Comparison of ENCODE assay signal across 12 cellular contexts in genomic region chr2:97951155-97951670, GRCh38. TPM values are rescaled to one million over a fixed set of nuclear protein-coding genes. Genes with fewer than 3 reads are reported as not detected.
A peak's percentile ranks its signal among the peaks of the same experiment; 100 is the strongest.
DNase-seq lines count a peak whose midpoint lies in the region; ATAC-seq and TF ChIP-seq lines count a peak whose summit lies in the region.
"Had no signal": no experiment of that assay in that cellular context is flagged by ENCODE, and none has a peak within 500 bp of the region (broad histone marks: within the 10 kb centered on the region; RNA-seq: fewer than 3 reads in every experiment).

No MANE protein-coding gene starts in this region.

- no peaks in the 10 kb centered on the region for H3K9me3 Mint-ChIP-seq in activated naive CD8-positive, alpha-beta T cell treated with anti-CD3 and anti-CD28 coated beads, Interleukin-2, amount 50 U/mL, for 24 hours
- H3K9me3 Mint-ChIP-seq in activated naive CD8-positive, alpha-beta T cell treated with anti-CD3 and anti-CD28 coated beads for 36 hours = no peaks in the 10 kb centered on the region
- H3K9me3 Mint-ChIP-seq: activated T-helper 1 cell treated with anti-CD3 and anti-CD28 coated beads, Interleukin-12 subunit alpha, Interleukin-12 subunit beta, Interleukin-2, Interleukin-4 antibody, amounts not matched to agents 30 ng/mL and 10 ng/mL and 1 ng/mL, durations not matched to agents 14 hours and 24 hours and 36 hours had no signal

- intact Hi-C loops in PC-3 (cut with micrococcal nuclease) = no loop called here

- CTCF ChIA-PET in PC-3 (lab: Charles Lee) = no interaction called here

- H3K27me3 Mint-ChIP-seq in activated naive CD8-positive, alpha-beta T cell treated with anti-CD3 and anti-CD28 coated beads, Interleukin-2, amount 50 U/mL, for 24 hours = no peaks in the 10 kb centered on the region
- H3K27me3 Mint-ChIP-seq in activated naive CD8-positive, alpha-beta T cell treated with anti-CD3 and anti-CD28 coated beads for 36 hours = no peaks in the 10 kb centered on the region

- ATAC-seq in activated naive CD8-positive, alpha-beta T cell treated with anti-CD3 and anti-CD28 coated beads, Interleukin-2, amount 50 U/mL, for 24 hours = peak; percentile 100
- ATAC-seq in PC-3 (peak; percentile 55), GM21381 (IDR thresholded peaks at IDR 0.05; ENCODE audit: unreplicated experiment) (no peak), HG02798 (IDR thresholded peaks at IDR 0.05; ENCODE audit: poor library complexity, unreplicated experiment) (no peak)
- peak; percentile 98 for ATAC-seq in stimulated activated naive CD8-positive, alpha-beta T cell treated with anti-CD3 and anti-CD28 coated beads, Interleukin-15, Interleukin-2, amounts not matched to agents 100 U/mL and 50 U/mL, for 24 hours

- DNase-seq in activated naive CD8-positive, alpha-beta T cell treated with anti-CD3 and anti-CD28 coated beads, Interleukin-2, amount 50 U/mL, for 24 hours = no peak
- DNase-seq in activated naive CD8-positive, alpha-beta T cell treated with anti-CD3 and anti-CD28 coated beads for 36 hours = no peak
- DNase-seq in PC-3 (peak; percentile 10), hepatocyte (ENCODE audit: low spot score) (no peak), COLO829 (ENCODE audit: low spot score) (no peak)
- peak; percentile 16 for DNase-seq in stimulated activated naive CD8-positive, alpha-beta T cell treated with anti-CD3 and anti-CD28 coated beads, Interleukin-15, Interleukin-2, amounts not matched to agents 100 U/mL and 50 U/mL, for 24 hours
- DNase-seq: cerebellar nuclear complex, NCI-H1105, T-helper 9 cell had no signal

- H3K79me2 ChIP-seq in PC-3 (ENCODE audit: low read length) (peaks cover 98% of the 10 kb centered on the region), hepatocyte (peaks cover 95% of the 10 kb centered on the region)

- H3K9ac ChIP-seq in PC-3 (ENCODE audit: low read length) = no peak overlapping the region

- TF ChIP-seq CTCF in PC-3 (conservative IDR thresholded peaks at IDR 0.05; ENCODE audit: low read depth, low read length) (no peak), hepatocyte (IDR thresholded peaks at IDR 0.05; ENCODE audit: poor library complexity) (no peak)

- H3K4me3 ChIP-seq in PC-3 (ENCODE audit: low read length) (no peak overlapping the region; the same call in 1 of the 2 replicates), hepatocyte (no peak overlapping the region)

- H3K4me3 Mint-ChIP-seq in activated naive CD8-positive, alpha-beta T cell treated with anti-CD3 and anti-CD28 coated beads, Interleukin-2, amount 50 U/mL, for 24 hours = no peak overlapping the region
- H3K4me3 Mint-ChIP-seq in activated naive CD8-positive, alpha-beta T cell treated with anti-CD3 and anti-CD28 coated beads for 36 hours = no peak overlapping the region
- H3K4me3 Mint-ChIP-seq: activated T-helper 1 cell treated with anti-CD3 and anti-CD28 coated beads, Interleukin-12 subunit alpha, Interleukin-12 subunit beta, Interleukin-2, Interleukin-4 antibody, amounts not matched to agents 30 ng/mL and 10 ng/mL and 1 ng/mL, durations not matched to agents 14 hours and 24 hours and 36 hours had no signal

- WGBS in hepatocyte (ENCODE audit: low lambda C conversion rate, missing lambda C conversion rate) = 89% methylated on average over 2 of the region's 2 CpGs

- peak overlapping the region; percentile 66 for H3K4me2 ChIP-seq in PC-3 (ENCODE audit: low read length)
- peak overlapping the region; percentile 28 for H3K4me2 ChIP-seq in hepatocyte

- peaks cover 81% of the 10 kb centered on the region for H3K4me1 Mint-ChIP-seq in activated naive CD8-positive, alpha-beta T cell treated with anti-CD3 and anti-CD28 coated beads, Interleukin-2, amount 50 U/mL, for 24 hours
- peaks cover 63% of the 10 kb centered on the region for H3K4me1 Mint-ChIP-seq in activated naive CD8-positive, alpha-beta T cell treated with anti-CD3 and anti-CD28 coated beads for 36 hours

- H4K20me1 ChIP-seq in PC-3 (ENCODE audit: low read length) (no peaks in the 10 kb centered on the region), hepatocyte (ENCODE audit: insufficient read depth, poor library complexity, severe bottlenecking) (peaks cover 21% of the 10 kb centered on the region)

- no TSS peak for BruUV-seq in PC-3 (replicated peaks; lab: Mats Ljungman, UMichigan)

- peaks cover 20% of the 10 kb centered on the region for H3K4me1 ChIP-seq in PC-3 (ENCODE audit: insufficient read depth, low read length)
- H3K4me1 ChIP-seq in hepatocyte (ENCODE audit: insufficient read depth) = peaks cover 16% of the 10 kb centered on the region

- H3K9me2 ChIP-seq in PC-3 (replicated peaks; ENCODE audit: low read length) (no peaks in the 10 kb centered on the region), hepatocyte (replicated peaks; ENCODE audit: insufficient read depth) (no peaks in the 10 kb centered on the region)

- no peak overlapping the region for H2AFZ ChIP-seq in PC-3 (ENCODE audit: low read length)
- no peak overlapping the region for H2AFZ ChIP-seq in hepatocyte

- H3K27ac ChIP-seq in PC-3 (ENCODE audit: low read length) (peak overlapping the region; percentile 34), hepatocyte (peak overlapping the region; percentile 33)

- peaks cover 11% of the 10 kb centered on the region for H3K36me3 Mint-ChIP-seq in activated naive CD8-positive, alpha-beta T cell treated with anti-CD3 and anti-CD28 coated beads, Interleukin-2, amount 50 U/mL, for 24 hours (ENCODE audit: low read depth)
- peaks cover 17% of the 10 kb centered on the region for H3K36me3 Mint-ChIP-seq in activated naive CD8-positive, alpha-beta T cell treated with anti-CD3 and anti-CD28 coated beads for 36 hours

- H3K27me3 ChIP-seq in PC-3 (ENCODE audit: low read length) = no peaks in the 10 kb centered on the region
- no peaks in the 10 kb centered on the region for H3K27me3 ChIP-seq in hepatocyte

- H3K9me3 ChIP-seq in PC-3 (ENCODE audit: low read length) (no peaks in the 10 kb centered on the region), hepatocyte (ENCODE audit: low read depth) (no peaks in the 10 kb centered on the region)

- POLR2A ChIA-PET in PC-3 (lab: Charles Lee; ENCODE audit: unreplicated experiment) = no interaction called here

- peaks cover 4% of the 10 kb centered on the region for H3F3A ChIP-seq in PC-3 (ENCODE audit: low read length, unreplicated experiment)

- H3K36me3 ChIP-seq in PC-3 (ENCODE audit: low read depth, low read length) (no peaks in the 10 kb centered on the region), hepatocyte (replicated peaks; ENCODE audit: insufficient read depth, low read depth) (no peaks in the 10 kb centered on the region)

- H3K27ac Mint-ChIP-seq in activated naive CD8-positive, alpha-beta T cell treated with anti-CD3 and anti-CD28 coated beads, Interleukin-2, amount 50 U/mL, for 24 hours = no peak overlapping the region
- no peak overlapping the region for H3K27ac Mint-ChIP-seq in activated naive CD8-positive, alpha-beta T cell treated with anti-CD3 and anti-CD28 coated beads for 36 hours
- H3K27ac Mint-ChIP-seq: activated T-helper 1 cell treated with anti-CD3 and anti-CD28 coated beads, Interleukin-12 subunit alpha, Interleukin-12 subunit beta, Interleukin-2, Interleukin-4 antibody, amounts not matched to agents 30 ng/mL and 10 ng/mL and 1 ng/mL, durations not matched to agents 14 hours and 24 hours and 36 hours had no signal

RNA-seq across cellular contexts. Expression of gene TMEM131, which starts 44.5 kb away (rescaled TPM):
- 10 to 100 TPM; 25.2 to 27.9 TPM for total RNA-seq in activated naive CD8-positive, alpha-beta T cell treated with anti-CD3 and anti-CD28 coated beads for 36 hours
- total RNA-seq in PC-3 (2014; rRNA removed) (21.1 and 27.2 TPM in 2 replicates), hepatocyte (36.9 and 42.1 TPM in 2 replicates)
- 17.5 and 21.1 TPM in 2 replicates for polyA plus RNA-seq in hepatocyte

Comparison
In these comparisons a context has a peak if more than half of its experiments do, and no peak if none do; other contexts are left out.
1. ATAC-seq: peak in activated naive CD8-positive, alpha-beta T cell treated with anti-CD3 and anti-CD28 coated beads, Interleukin-2, amount 50 U/mL, for 24 hours (single experiment), PC-3 (single experiment) and stimulated activated naive CD8-positive, alpha-beta T cell treated with anti-CD3 and anti-CD28 coated beads, Interleukin-15, Interleukin-2, amounts not matched to agents 100 U/mL and 50 U/mL, for 24 hours (single experiment); none in GM21381 (single experiment) and HG02798 (single experiment).
2. DNase-seq: peak in PC-3 (single experiment) and stimulated activated naive CD8-positive, alpha-beta T cell treated with anti-CD3 and anti-CD28 coated beads, Interleukin-15, Interleukin-2, amounts not matched to agents 100 U/mL and 50 U/mL, for 24 hours (single experiment); none in activated naive CD8-positive, alpha-beta T cell treated with anti-CD3 and anti-CD28 coated beads, Interleukin-2, amount 50 U/mL, for 24 hours (single experiment), activated naive CD8-positive, alpha-beta T cell treated with anti-CD3 and anti-CD28 coated beads for 36 hours (single experiment), hepatocyte (single experiment) and COLO829 (single experiment).